15 cellular contexts compared by ENCODE assay signal in the genomic region with DNA sequence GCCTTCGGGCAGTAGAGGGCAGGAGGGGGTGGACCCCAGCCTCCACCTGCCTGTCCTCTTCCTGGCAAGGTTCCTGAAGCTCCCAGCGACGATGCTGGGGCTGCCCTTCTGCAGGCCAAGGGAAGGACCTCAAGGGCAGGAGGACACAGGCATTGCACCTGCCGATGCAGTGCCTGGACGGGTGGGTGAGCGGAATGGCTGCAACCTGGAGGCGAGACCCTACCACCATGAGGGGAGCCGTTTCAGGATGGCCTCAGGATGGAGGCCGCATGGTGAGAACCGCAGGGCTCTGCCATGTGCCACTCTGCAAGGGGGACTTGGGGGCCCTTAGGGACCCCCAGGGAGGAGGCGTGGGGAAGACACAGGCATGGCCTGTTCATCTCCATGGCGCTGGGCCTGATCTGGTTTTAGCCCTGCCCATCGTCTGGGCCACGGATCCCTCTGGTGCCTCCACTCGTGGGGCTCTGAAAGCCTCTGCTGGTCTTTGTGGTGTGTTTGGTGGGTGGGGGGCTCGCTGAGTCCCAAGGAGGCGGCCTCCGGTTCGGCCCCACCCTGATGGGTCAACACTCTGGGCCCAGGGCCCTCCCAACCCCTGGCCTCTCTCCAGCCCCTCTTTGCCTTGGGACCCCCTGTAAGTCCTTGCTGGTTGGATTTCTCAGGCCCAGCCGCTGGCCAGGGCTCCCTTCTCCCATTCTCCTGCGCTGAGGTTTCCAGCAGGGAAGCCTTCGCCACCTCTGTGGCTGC. TPM values are rescaled to one million over a fixed set of nuclear protein-coding genes. Genes with fewer than 3 reads are reported as not detected.
DNase-seq lines count a peak whose midpoint lies in the region; ATAC-seq and TF ChIP-seq lines count a peak whose summit lies in the region.
"Had no signal": no experiment of that assay in that cellular context is flagged by ENCODE, and none has a peak within 500 bp of the region (broad histone marks: within the 10 kb centered on the region; RNA-seq: fewer than 3 reads in every experiment).

No MANE protein-coding gene starts in this region.

- no peak overlapping the region for H3K4me3 ChIP-seq in right lobe of liver
- no peak overlapping the region for H3K4me3 ChIP-seq in upper lobe of left lung
- H3K4me3 ChIP-seq: pancreas had no signal

- H3K27ac Mint-ChIP-seq in activated naive CD4-positive, alpha-beta T cell treated with anti-CD3 and anti-CD28 coated beads, Interleukin-2, amount 50 U/mL, for 24 hours = peak overlapping the region; percentile 92
- peak overlapping the region; percentile 99 for H3K27ac Mint-ChIP-seq in T-helper 17 cell
- H3K27ac Mint-ChIP-seq: brain had no signal

- no peaks in the 10 kb centered on the region for H3K9me3 Mint-ChIP-seq in activated naive CD4-positive, alpha-beta T cell treated with anti-CD3 and anti-CD28 coated beads, Interleukin-2, amount 50 U/mL, for 24 hours

- TF ChIP-seq CTCF in right lobe of liver (IDR thresholded peaks at IDR 0.05) = no peak
- TF ChIP-seq CTCF in upper lobe of left lung (IDR thresholded peaks at IDR 0.05) = no peak

- POLR2A ChIA-PET in HEK293T (lab: Yijun Ruan, JAX) = no interaction called here

- in situ Hi-C loops in ACHN (cut with HindIII; ENCODE audit: low pct_ligation_motif_present, low pct_unique_long_range_greater_than_20kb, low sequenced_read_pairs) = no loop called here

- H3K27me3 ChIP-seq in right lobe of liver (no peaks in the 10 kb centered on the region), upper lobe of left lung (no peaks in the 10 kb centered on the region)
- H3K27me3 ChIP-seq: heart right ventricle, pancreas had no signal

- ATAC-seq in T-helper 17 cell = no peak
- ATAC-seq in right lobe of liver = no peak
- ATAC-seq in upper lobe of left lung (ENCODE audit: low FRiP score in 2 of 2) = no peak

- H3K27ac ChIP-seq in right lobe of liver (peak overlapping the region; percentile 31 to 70 (median 53)), upper lobe of left lung (peak overlapping the region; percentile 78 to 90 (median 84))

- 60% methylated on average over 2 of the region's 22 CpGs for WGBS in right lobe of liver (ENCODE audit: insufficient coverage, low coverage, low lambda C conversion rate, missing lambda C conversion rate)
- 85 to 92% methylated on average over 5 to 20 of the region's 22 CpGs for WGBS in upper lobe of left lung, 2 donors

- H3K4me1 ChIP-seq in right lobe of liver (no peaks in the 10 kb centered on the region), upper lobe of left lung (peaks cover 13 to 36% (median 21%) of the 10 kb centered on the region in 4 donors)

- no peaks in the 10 kb centered on the region for H3K9me3 ChIP-seq in T-helper 17 cell (ENCODE audit: control insufficient read depth, low read length, poor library complexity, severe bottlenecking)
- no peaks in the 10 kb centered on the region for H3K9me3 ChIP-seq in right lobe of liver
- H3K9me3 ChIP-seq in upper lobe of left lung = no peaks in the 10 kb centered on the region
- H3K9me3 ChIP-seq: heart right ventricle, pancreas had no signal

- H3K36me3 ChIP-seq in right lobe of liver = no peaks in the 10 kb centered on the region
- H3K36me3 ChIP-seq in upper lobe of left lung = no peaks in the 10 kb centered on the region
- H3K36me3 ChIP-seq: heart right ventricle, pancreas had no signal

- H3K27me3 Mint-ChIP-seq in activated naive CD4-positive, alpha-beta T cell treated with anti-CD3 and anti-CD28 coated beads, Interleukin-2, amount 50 U/mL, for 24 hours = no peaks in the 10 kb centered on the region
- no peaks in the 10 kb centered on the region for H3K27me3 Mint-ChIP-seq in T-helper 17 cell

- intact Hi-C loops in right lobe of liver (cut with DNase I) = no loop called here

- H3K4me3 Mint-ChIP-seq in activated naive CD4-positive, alpha-beta T cell treated with anti-CD3 and anti-CD28 coated beads, Interleukin-2, amount 50 U/mL, for 24 hours = peak overlapping the region; percentile 96
- H3K4me3 Mint-ChIP-seq in T-helper 17 cell = peak overlapping the region; percentile 100
- H3K4me3 Mint-ChIP-seq: brain had no signal

- TF ChIP-seq POLR2A in right lobe of liver (IDR thresholded peaks at IDR 0.05) (no peak), upper lobe of left lung (IDR thresholded peaks at IDR 0.05) (no peak)

- CTCF ChIA-PET in HEK293T (lab: Yijun Ruan, JAX) = interaction anchor here (2.3 kb wide), 1 partner anchor 19 kb away, joined by 9 read pairs; no protein-coding TSS in a partner anchor

- H3K36me3 Mint-ChIP-seq in activated naive CD4-positive, alpha-beta T cell treated with anti-CD3 and anti-CD28 coated beads, Interleukin-2, amount 50 U/mL, for 24 hours = no peaks in the 10 kb centered on the region
- peaks cover 4% of the 10 kb centered on the region for H3K36me3 Mint-ChIP-seq in T-helper 17 cell (ENCODE audit: low read depth)
- H3K36me3 Mint-ChIP-seq: brain had no signal

- DNase-seq in activated naive CD4-positive, alpha-beta T cell treated with Interleukin-2 at 50 U/mL for 16 hours = no peak
- DNase-seq in T-helper 17 cell = no peak
- DNase-seq in right lobe of liver = no peak
- DNase-seq in upper lobe of left lung = peak in 1 of 2 donors; percentile 60
- no peak for DNase-seq in ACHN
- DNase-seq in COLO829 (ENCODE audit: low spot score) = no peak
- no peak for DNase-seq in HEK293T (ENCODE audit: extremely low spot score)
- DNase-seq: heart right ventricle, left ventricle myocardium superior, NCI-H2081 treated with DMSO at 0.1 percent for 48 hours had no signal

- H3K4me1 Mint-ChIP-seq in activated naive CD4-positive, alpha-beta T cell treated with anti-CD3 and anti-CD28 coated beads, Interleukin-2, amount 50 U/mL, for 24 hours = peaks cover 76% of the 10 kb centered on the region
- H3K4me1 Mint-ChIP-seq in T-helper 17 cell = peaks cover 42% of the 10 kb centered on the region
- H3K4me1 Mint-ChIP-seq: brain had no signal

- no peak for TF ChIP-seq EP300 in upper lobe of left lung (IDR thresholded peaks at IDR 0.05)

TF ChIP-seq in HEK293T, 16 proteins besides CTCF, POLR2A, EP300 and RAD21:
- no peak for TF ChIP-seq L3MBTL2 (conservative IDR thresholded peaks at IDR 0.05)
- TF ChIP-seq, protein P1, sequence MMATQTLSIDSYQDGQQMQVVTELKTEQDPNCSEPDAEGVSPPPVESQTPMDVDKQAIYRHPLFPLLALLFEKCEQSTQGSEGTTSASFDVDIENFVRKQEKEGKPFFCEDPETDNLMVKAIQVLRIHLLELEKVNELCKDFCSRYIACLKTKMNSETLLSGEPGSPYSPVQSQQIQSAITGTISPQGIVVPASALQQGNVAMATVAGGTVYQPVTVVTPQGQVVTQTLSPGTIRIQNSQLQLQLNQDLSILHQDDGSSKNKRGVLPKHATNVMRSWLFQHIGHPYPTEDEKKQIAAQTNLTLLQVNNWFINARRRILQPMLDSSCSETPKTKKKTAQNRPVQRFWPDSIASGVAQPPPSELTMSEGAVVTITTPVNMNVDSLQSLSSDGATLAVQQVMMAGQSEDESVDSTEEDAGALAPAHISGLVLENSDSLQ (IDR thresholded peaks at IDR 0.05) = no peak
TF ChIP-seq in HEK293T: peak in this region for 0.

RNA-seq across cellular contexts. Expression of a gene that starts 1.3 kb away (rescaled TPM):
- 100 to 1,000 TPM; 297 to 299 TPM for total RNA-seq in T-helper 17 cell
- 10 to 100 TPM in 3 of 6 experiments, 1 to 10 TPM in 3; 2.3 to 20.6 (median 8.8) TPM for total RNA-seq in right lobe of liver
- total RNA-seq in upper lobe of left lung = 100 to 1,000 TPM in 2 of 6 donors, 10 to 100 TPM in 4; 29.3 to 162 (median 66.2) TPM
- total RNA-seq: endothelial cell of umbilical vein had no signal

RNA-seq across cellular contexts. Expression of a gene that starts 12.8 kb away (rescaled TPM):
- not detected for total RNA-seq in T-helper 17 cell
- total RNA-seq in right lobe of liver = 1 to 10 TPM in 2 of 6 experiments, under 1 TPM in 1, not detected in 3; 0.31 to 1.9 (median 1.1) TPM
- 10 to 100 TPM in 5 of 6 donors, 1 to 10 TPM in 1; 7.3 to 28.3 (median 16.7) TPM for total RNA-seq in upper lobe of left lung
- total RNA-seq: endothelial cell of umbilical vein, left ventricle myocardium superior had no signal

RNA-seq across cellular contexts. Expression of a gene that starts 16.8 kb away (rescaled TPM):
- not detected for total RNA-seq in T-helper 17 cell
- total RNA-seq in right lobe of liver = under 1 TPM in 1 of 6 experiments, not detected in 5; 0.68 TPM
- total RNA-seq in upper lobe of left lung = 10 to 100 TPM in 4 of 6 donors, 1 to 10 TPM in 2; 7.4 to 31.3 (median 22.9) TPM
- total RNA-seq: activated CD8-positive, alpha-beta memory T cell treated with anti-CD3 and anti-CD28 coated beads for 36 hours; endothelial cell of umbilical vein; heart right ventricle; left ventricle myocardium superior had no signal

RNA-seq across cellular contexts. Expression of a gene that starts 40.1 kb away (rescaled TPM):
- total RNA-seq in T-helper 17 cell = not detected
- not detected for total RNA-seq in right lobe of liver
- total RNA-seq in upper lobe of left lung = not detected
- total RNA-seq: endothelial cell of umbilical vein, pancreas had no signal

Comparison
In these comparisons a context has a peak if more than half of its experiments do, and no peak if none do; other contexts are left out.
1. RNA of a gene that starts 16.8 kb away (total RNA-seq): 7.4 to 31.3 TPM in upper lobe of left lung; 0.68 TPM in right lobe of liver and not detected in T-helper 17 cell; every median in the first group is over 4 times any median in the second.